13 cellular contexts compared by ENCODE assay signal in the genomic region with DNA sequence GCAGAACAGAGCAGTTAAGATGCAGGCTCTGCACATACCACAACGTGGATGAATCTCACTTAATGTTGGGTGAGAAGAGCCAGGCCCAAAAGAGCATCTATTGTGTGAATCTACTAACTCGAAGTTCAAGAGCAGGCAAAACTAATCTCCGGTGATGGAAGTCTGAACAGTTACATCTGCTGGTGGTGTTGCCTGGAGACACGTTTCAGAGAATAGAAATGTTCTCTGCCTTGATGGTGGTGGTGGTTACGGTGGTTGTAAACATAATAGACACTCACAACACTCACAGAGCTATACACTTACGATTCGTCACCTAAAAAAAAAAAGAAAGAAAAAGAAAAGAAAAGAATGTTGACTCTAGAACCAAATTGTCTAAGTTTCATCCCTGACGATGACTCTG.
DNase-seq lines count a peak whose midpoint lies in the region; ATAC-seq lines count a peak whose summit lies in the region.
"Had no signal": no experiment of that assay in that cellular context is flagged by ENCODE, and none has a peak within 500 bp of the region (broad histone marks: within the 10 kb centered on the region; RNA-seq: fewer than 3 reads in every experiment).

No MANE protein-coding gene starts in this region.

- peak; percentile 16 for ATAC-seq in HG03095 (IDR thresholded peaks at IDR 0.05; ENCODE audit: unreplicated experiment)
- ATAC-seq in activated naive CD8-positive, alpha-beta T cell treated with anti-CD3 and anti-CD28 coated beads, Interleukin-2, amount 10 ng/mL, durations not matched to agents 7 days and 5 days (ENCODE audit: low read depth): peak; percentile 37

- no peaks in the 10 kb centered on the region for H3K27me3 Mint-ChIP-seq in activated naive CD4-positive, alpha-beta T cell treated with anti-CD3 and anti-CD28 coated beads, Interleukin-2, amount 50 U/mL, for 24 hours
- no peaks in the 10 kb centered on the region for H3K27me3 Mint-ChIP-seq in activated naive CD8-positive, alpha-beta T cell treated with anti-CD3 and anti-CD28 coated beads, Interleukin-2, amount 10 ng/mL, durations not matched to agents 7 days and 5 days

- peaks cover 5% of the 10 kb centered on the region for H3K9me3 Mint-ChIP-seq in activated naive CD4-positive, alpha-beta T cell treated with anti-CD3 and anti-CD28 coated beads, Interleukin-2, amount 50 U/mL, for 24 hours
- H3K9me3 Mint-ChIP-seq in activated naive CD8-positive, alpha-beta T cell treated with anti-CD3 and anti-CD28 coated beads, Interleukin-2, amount 10 ng/mL, durations not matched to agents 7 days and 5 days: peaks cover 4% of the 10 kb centered on the region

- peaks cover 72% of the 10 kb centered on the region for H3K4me1 Mint-ChIP-seq in activated naive CD4-positive, alpha-beta T cell treated with anti-CD3 and anti-CD28 coated beads, Interleukin-2, amount 50 U/mL, for 24 hours
- peaks cover 59% of the 10 kb centered on the region for H3K4me1 Mint-ChIP-seq in activated naive CD8-positive, alpha-beta T cell treated with anti-CD3 and anti-CD28 coated beads, Interleukin-2, amount 10 ng/mL, durations not matched to agents 7 days and 5 days

- POLR2A ChIA-PET in activated naive CD8-positive, alpha-beta T cell treated with anti-CD3 and anti-CD28 coated beads, Interleukin-2, amount 10 ng/mL, durations not matched to agents 7 days and 5 days (lab: Charles Lee): interaction anchor here (0.9 to 5.7 kb wide), 7 partner anchors 27 to 252 kb away, joined by 4 to 66 read pairs (median 19); partner anchors contain the start of gene MINDY2

- H3K4me3 Mint-ChIP-seq in activated naive CD4-positive, alpha-beta T cell treated with anti-CD3 and anti-CD28 coated beads, Interleukin-2, amount 50 U/mL, for 24 hours: peak overlapping the region; percentile 45
- H3K4me3 Mint-ChIP-seq in activated naive CD8-positive, alpha-beta T cell treated with anti-CD3 and anti-CD28 coated beads, Interleukin-2, amount 10 ng/mL, durations not matched to agents 7 days and 5 days: peak overlapping the region; percentile 59
- H3K4me3 Mint-ChIP-seq: H9 had no signal

- no peak for DNase-seq in activated naive CD4-positive, alpha-beta T cell treated with anti-CD3 and anti-CD28 coated beads, Interleukin-2, amount 50 U/mL, for 16 hours
- no peak for DNase-seq in activated naive CD8-positive, alpha-beta T cell treated with anti-CD3 and anti-CD28 coated beads, Interleukin-2, amount 10 ng/mL, durations not matched to agents 7 days and 5 days
- DNase-seq in SHP77 (lab: John Stamatoyannopoulos, UW) (no peak), DMS79 treated with DMSO at 0.1 percent for 48 hours (lab: John Stamatoyannopoulos, UW) (no peak), mesenteric fat pad (ENCODE audit: low spot score) (no peak), NCI-H146 treated with DMSO at 0.1 percent for 48 hours (lab: John Stamatoyannopoulos, UW; ENCODE audit: unreplicated experiment) (no peak)
- DNase-seq: H9, left lung, NCI-H2171, occipital lobe, PC-9 had no signal

- peaks cover 2% of the 10 kb centered on the region for H3K36me3 Mint-ChIP-seq in activated naive CD4-positive, alpha-beta T cell treated with anti-CD3 and anti-CD28 coated beads, Interleukin-2, amount 50 U/mL, for 24 hours
- peaks cover 18% of the 10 kb centered on the region for H3K36me3 Mint-ChIP-seq in activated naive CD8-positive, alpha-beta T cell treated with anti-CD3 and anti-CD28 coated beads, Interleukin-2, amount 10 ng/mL, durations not matched to agents 7 days and 5 days

- no peak overlapping the region for H3K27ac Mint-ChIP-seq in activated naive CD4-positive, alpha-beta T cell treated with anti-CD3 and anti-CD28 coated beads, Interleukin-2, amount 50 U/mL, for 24 hours
- peak overlapping the region; percentile 90 for H3K27ac Mint-ChIP-seq in activated naive CD8-positive, alpha-beta T cell treated with anti-CD3 and anti-CD28 coated beads, Interleukin-2, amount 10 ng/mL, durations not matched to agents 7 days and 5 days
- H3K27ac Mint-ChIP-seq: H9 had no signal
